Comparison of ENCODE assay signal across 10 cellular contexts in the genomic region with DNA sequence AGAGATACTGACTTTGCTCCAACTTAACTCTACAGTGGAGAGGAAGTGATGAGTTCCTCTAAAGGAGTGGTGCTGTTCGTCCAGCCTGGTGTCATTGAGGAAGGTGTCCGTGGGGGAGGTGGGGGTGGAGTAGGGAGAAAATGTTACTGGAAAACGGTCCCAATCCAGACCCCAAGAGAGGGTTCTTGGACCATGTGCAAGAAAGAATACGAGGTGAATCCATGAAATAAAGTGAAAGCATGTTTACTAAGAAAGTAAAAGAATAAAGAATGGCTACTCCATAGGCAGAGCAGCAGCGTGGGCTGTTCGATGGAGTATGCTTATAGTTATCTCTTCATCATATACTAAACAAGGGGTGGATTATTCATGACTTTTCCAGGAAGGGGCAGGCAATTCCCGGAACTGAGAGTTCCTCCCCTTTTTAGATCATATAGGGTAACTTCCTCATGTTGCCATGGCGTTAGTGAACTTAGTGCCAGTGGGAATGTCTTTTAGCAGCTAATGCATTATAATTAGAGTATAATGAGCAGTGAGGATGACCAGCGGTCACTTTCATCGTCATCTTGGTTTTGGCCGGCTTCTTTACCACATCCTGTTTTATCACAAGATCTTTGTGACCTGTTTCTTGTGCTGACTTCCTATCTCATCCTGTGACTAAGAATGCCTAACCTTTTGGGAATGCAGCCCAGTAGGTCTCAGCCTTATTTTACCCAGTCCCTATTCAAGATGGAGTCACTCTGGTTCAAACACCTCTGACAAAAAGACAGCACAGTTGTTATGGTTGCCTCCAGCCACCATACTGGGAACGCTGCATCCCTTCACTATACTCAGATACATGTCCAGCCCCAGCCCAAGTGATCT. TPM values are rescaled to one million over a fixed set of nuclear protein-coding genes. Genes with fewer than 3 reads are reported as not detected.
DNase-seq lines count a peak whose midpoint lies in the region; ATAC-seq and TF ChIP-seq lines count a peak whose summit lies in the region.
"Had no signal": no experiment of that assay in that cellular context is flagged by ENCODE, and none has a peak within 500 bp of the region (broad histone marks: within the 10 kb centered on the region; RNA-seq: fewer than 3 reads in every experiment).

No MANE protein-coding gene starts in this region.

- H3K27me3 Mint-ChIP-seq in MCF 10A (ENCODE audit: insufficient read depth, unreplicated experiment) = no peaks in the 10 kb centered on the region
- H3K27me3 Mint-ChIP-seq in activated naive CD8-positive, alpha-beta T cell = peaks cover 6% of the 10 kb centered on the region

- H3K27me3 ChIP-seq in breast epithelium = no peaks in the 10 kb centered on the region
- H3K27me3 ChIP-seq in mesenchymal stem cell (ENCODE audit: control insufficient read depth in 1 of 2, insufficient read depth in 1 of 2, low read length in 2 of 2) = no peaks in the 10 kb centered on the region
- H3K27me3 ChIP-seq in upper lobe of right lung = no peaks in the 10 kb centered on the region
- H3K27me3 ChIP-seq: BLaER1 had no signal

- DNase-seq in MCF 10A (ENCODE audit: unreplicated experiment) (peak; percentile 62), breast epithelium (ENCODE audit: low spot score in 2 of 2) (no peak), mesenchymal stem cell (peak; percentile 97), upper lobe of right lung (no peak)

- H3K4me2 ChIP-seq in mesenchymal stem cell (ENCODE audit: low read length, poor library complexity, severe bottlenecking) = no peak overlapping the region
- H3K4me2 ChIP-seq: BLaER1 had no signal

- TF ChIP-seq CTCF in MCF 10A (IDR thresholded peaks at IDR 0.05; ENCODE audit: unreplicated experiment) (no peak), breast epithelium (IDR thresholded peaks at IDR 0.05) (no peak), upper lobe of right lung (IDR thresholded peaks at IDR 0.05) (no peak)

- H3K9me3 ChIP-seq in breast epithelium (no peaks in the 10 kb centered on the region), mesenchymal stem cell (ENCODE audit: control insufficient read depth, low read length) (no peaks in the 10 kb centered on the region), upper lobe of right lung (no peaks in the 10 kb centered on the region)
- H3K9me3 ChIP-seq: BLaER1 had no signal

- BruUV-seq in MCF 10A (replicated peaks; lab: Mats Ljungman, UMichigan) = no TSS peak

- peak overlapping the region; percentile 9 to 97 for H3K4ac ChIP-seq in mesenchymal stem cell (ENCODE audit: low read depth in 1 of 2, low read length in 2 of 2)

- H3K4me1 ChIP-seq in breast epithelium = no peaks in the 10 kb centered on the region
- peaks cover 7% of the 10 kb centered on the region for H3K4me1 ChIP-seq in mesenchymal stem cell (ENCODE audit: control insufficient read depth, insufficient read depth, low read depth, low read length)
- peaks cover 10% of the 10 kb centered on the region for H3K4me1 ChIP-seq in upper lobe of right lung
- H3K4me1 ChIP-seq: parathyroid adenoma had no signal

- ATAC-seq in upper lobe of right lung = peak; percentile 83
- no peak for ATAC-seq in GM19397 (IDR thresholded peaks at IDR 0.05; ENCODE audit: unreplicated experiment)
- no peak for ATAC-seq in GM18519 (IDR thresholded peaks at IDR 0.05; ENCODE audit: low FRiP score, unreplicated experiment)
- no peak for ATAC-seq in HG03280 (IDR thresholded peaks at IDR 0.05; ENCODE audit: unreplicated experiment)

- no peak overlapping the region for H2BK5ac ChIP-seq in mesenchymal stem cell (ENCODE audit: low read depth, low read length, poor library complexity, severe bottlenecking)

- no peaks in the 10 kb centered on the region for H3K36me3 ChIP-seq in breast epithelium
- no peaks in the 10 kb centered on the region for H3K36me3 ChIP-seq in mesenchymal stem cell (ENCODE audit: control insufficient read depth in 1 of 2, insufficient read depth in 2 of 2, low read depth in 1 of 2, low read length in 2 of 2)
- H3K36me3 ChIP-seq in upper lobe of right lung = no peaks in the 10 kb centered on the region
- H3K36me3 ChIP-seq: BLaER1 had no signal

- no peaks in the 10 kb centered on the region for H3K36me3 Mint-ChIP-seq in MCF 10A (ENCODE audit: insufficient read depth, unreplicated experiment)
- H3K36me3 Mint-ChIP-seq in activated naive CD8-positive, alpha-beta T cell = no peaks in the 10 kb centered on the region

- 38% methylated on average over 7 of the region's 12 CpGs for WGBS in mesenchymal stem cell

- H2AK5ac ChIP-seq in mesenchymal stem cell (ENCODE audit: low read length, severe bottlenecking) = no peak overlapping the region

- no peak overlapping the region for H2BK15ac ChIP-seq in mesenchymal stem cell (ENCODE audit: low read depth, poor library complexity, severe bottlenecking)

- peak overlapping the region; percentile 90 for H4K8ac ChIP-seq in mesenchymal stem cell (ENCODE audit: low read length)

- H3K4me3 ChIP-seq in breast epithelium (peak overlapping the region in 1 of 3 donors; percentile 35), mesenchymal stem cell (ENCODE audit: insufficient read depth in 1 of 2, low read depth in 1 of 2, low read length in 2 of 2) (no peak overlapping the region), upper lobe of right lung (no peak overlapping the region)
- H3K4me3 ChIP-seq: BLaER1 had no signal

- H4K91ac ChIP-seq in mesenchymal stem cell (ENCODE audit: low read length) = peak overlapping the region; percentile 95

- peak overlapping the region in 1 of 2 experiments; percentile 98 for H3K14ac ChIP-seq in mesenchymal stem cell (ENCODE audit: low read length in 2 of 2)

- H3K27ac ChIP-seq in breast epithelium (peak overlapping the region in 1 of 2 donors; percentile 75), mesenchymal stem cell (ENCODE audit: low read length, poor library complexity, severe bottlenecking) (no peak overlapping the region), upper lobe of right lung (peak overlapping the region; percentile 65)
- H3K27ac ChIP-seq: BLaER1, parathyroid adenoma had no signal

- intact Hi-C loops in MCF 10A (cut with micrococcal nuclease) = no loop called here
- intact Hi-C loops in breast epithelium (cut with DNase I; ENCODE audit: low total_unique reads) = loop anchor here (10.0 kb wide), 1 partner anchor 300 kb away; no protein-coding TSS in a partner anchor
- intact Hi-C loops in upper lobe of right lung (cut with DNase I) = no loop called here

- H3K4me3 Mint-ChIP-seq in MCF 10A (ENCODE audit: unreplicated experiment) = no peak overlapping the region
- H3K4me3 Mint-ChIP-seq in activated naive CD8-positive, alpha-beta T cell = peak overlapping the region; percentile 69

- CTCF ChIA-PET in MCF 10A (lab: Yijun Ruan, JAX) = interaction anchor here (0.6 to 1.3 kb wide), 4 partner anchors 8 to 516 kb away, joined by 3 to 5 read pairs (median 4); no protein-coding TSS in a partner anchor

- H2BK12ac ChIP-seq in mesenchymal stem cell (ENCODE audit: low read length in 2 of 2) = peak overlapping the region; percentile 84 to 99

- TF ChIP-seq POLR2A in breast epithelium (IDR thresholded peaks at IDR 0.05) = no peak

- H3K27ac Mint-ChIP-seq in MCF 10A (ENCODE audit: low read depth, unreplicated experiment) = no peak overlapping the region
- peak overlapping the region; percentile 69 for H3K27ac Mint-ChIP-seq in activated naive CD8-positive, alpha-beta T cell

- no peaks in the 10 kb centered on the region for H3K79me1 ChIP-seq in mesenchymal stem cell (replicated peaks; ENCODE audit: low read length, poor library complexity, severe bottlenecking)

- peak overlapping the region; percentile 78 for H3K9ac ChIP-seq in mesenchymal stem cell (ENCODE audit: low read length)
- H3K9ac ChIP-seq: BLaER1, parathyroid adenoma had no signal

- H3K23ac ChIP-seq in mesenchymal stem cell (ENCODE audit: low read length in 2 of 2) = peak overlapping the region in 1 of 2 experiments; percentile 97

- peak overlapping the region; percentile 82 to 100 for H3K18ac ChIP-seq in mesenchymal stem cell (ENCODE audit: low read depth in 1 of 2, low read length in 2 of 2)

- peaks cover 10% of the 10 kb centered on the region for H3K4me1 Mint-ChIP-seq in MCF 10A (ENCODE audit: insufficient read depth, unreplicated experiment)
- peaks cover 23% of the 10 kb centered on the region for H3K4me1 Mint-ChIP-seq in activated naive CD8-positive, alpha-beta T cell (ENCODE audit: low read depth)

- POLR2A ChIA-PET in MCF 10A (lab: Yijun Ruan, JAX) = interaction anchor here (1.9 kb wide), 1 partner anchor 9 kb away, joined by 4 read pairs; no protein-coding TSS in a partner anchor

- no peak overlapping the region for H2AFZ ChIP-seq in mesenchymal stem cell (ENCODE audit: low read depth, low read length)
- H2AFZ ChIP-seq: parathyroid adenoma had no signal

- H2BK120ac ChIP-seq in mesenchymal stem cell (ENCODE audit: low read depth, low read length) = peak overlapping the region; percentile 81

- H3K9me3 Mint-ChIP-seq in MCF 10A (ENCODE audit: unreplicated experiment) = no peaks in the 10 kb centered on the region
- no peaks in the 10 kb centered on the region for H3K9me3 Mint-ChIP-seq in activated naive CD8-positive, alpha-beta T cell (ENCODE audit: low read depth)

RNA-seq across cellular contexts. Expression of a gene that starts 38.6 kb away (rescaled TPM):
- total RNA-seq in MCF 10A (2022) = not detected in 2 replicates
- 100 to 1,000 TPM in 1 of 3 donors, 10 to 100 TPM in 2; 18.3 to 479 (median 55.7) TPM for total RNA-seq in breast epithelium
- 0.51 TPM for polyA plus RNA-seq in mesenchymal stem cell (2013, experiment 1 of 2)
- polyA plus RNA-seq in mesenchymal stem cell (2013, experiment 2 of 2) = 0.70 TPM
- total RNA-seq in upper lobe of right lung = 265 TPM

Comparison
In these comparisons a context has a peak if more than half of its experiments do, and no peak if none do; other contexts are left out.
1. DNase-seq: peak in MCF 10A (single experiment) and mesenchymal stem cell (single experiment); none in breast epithelium (0 of 2) and upper lobe of right lung (single experiment).
2. RNA of a gene that starts 38.6 kb away (total RNA-seq): 265 TPM in upper lobe of right lung (single experiment) and 18.3 to 479 TPM in breast epithelium; not detected in MCF 10A; every median in the first group is over 10 times any median in the second.